Comparison of ENCODE assay signal across 1 cellular context in the genomic region with DNA sequence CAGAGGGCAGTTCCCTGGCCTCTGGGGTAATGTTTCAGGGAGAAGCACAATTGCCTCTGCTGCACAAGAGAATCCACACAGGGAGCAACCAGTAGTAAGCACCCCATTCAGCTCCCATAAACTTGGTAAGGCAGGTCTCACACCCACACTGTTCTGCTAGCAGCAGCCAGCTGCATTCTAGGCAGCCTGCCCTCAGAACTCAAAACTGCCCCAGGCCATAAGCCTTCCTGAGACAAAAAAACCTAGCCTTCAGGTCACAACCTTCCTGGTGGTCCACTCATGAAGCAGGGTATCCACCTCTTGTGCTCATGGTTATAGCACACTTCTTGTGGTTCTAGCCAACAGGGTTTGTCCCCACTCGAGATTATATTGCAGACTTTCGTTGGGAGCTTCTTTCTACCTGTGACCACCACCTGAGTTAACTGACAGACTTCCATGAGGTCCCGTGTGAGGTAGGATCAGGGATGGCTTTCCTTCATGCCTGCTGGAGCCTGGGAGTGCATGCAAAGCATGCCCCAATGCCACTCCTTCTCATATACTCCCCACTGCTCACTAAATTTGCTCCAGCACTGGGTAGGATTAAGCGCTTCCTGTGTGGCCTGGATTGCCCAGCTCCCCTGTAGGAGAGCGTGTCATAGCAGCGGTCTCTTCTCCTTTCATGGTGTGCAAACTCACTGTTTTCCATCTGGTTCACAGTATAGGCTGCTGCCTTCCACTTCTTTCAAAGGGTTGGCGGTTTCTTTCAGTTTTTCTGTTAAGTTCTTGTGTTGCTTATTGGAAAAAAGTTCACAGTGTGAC.
TF ChIP-seq lines count a peak whose summit lies in the region.

No MANE protein-coding gene starts in this region.

TF ChIP-seq in WTC11, 78 proteins besides CTCF, POLR2A, EP300 and RAD21 (continued from another document):
- TF ChIP-seq, protein P1, sequence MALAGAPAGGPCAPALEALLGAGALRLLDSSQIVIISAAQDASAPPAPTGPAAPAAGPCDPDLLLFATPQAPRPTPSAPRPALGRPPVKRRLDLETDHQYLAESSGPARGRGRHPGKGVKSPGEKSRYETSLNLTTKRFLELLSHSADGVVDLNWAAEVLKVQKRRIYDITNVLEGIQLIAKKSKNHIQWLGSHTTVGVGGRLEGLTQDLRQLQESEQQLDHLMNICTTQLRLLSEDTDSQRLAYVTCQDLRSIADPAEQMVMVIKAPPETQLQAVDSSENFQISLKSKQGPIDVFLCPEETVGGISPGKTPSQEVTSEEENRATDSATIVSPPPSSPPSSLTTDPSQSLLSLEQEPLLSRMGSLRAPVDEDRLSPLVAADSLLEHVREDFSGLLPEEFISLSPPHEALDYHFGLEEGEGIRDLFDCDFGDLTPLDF (CRISPR knock-in tag; IDR thresholded peaks at IDR 0.05), result no peak
- no peak for TF ChIP-seq SOX15 (CRISPR knock-in tag; IDR thresholded peaks at IDR 0.05)
- no peak for TF ChIP-seq ZNF423 (CRISPR knock-in tag; IDR thresholded peaks at IDR 0.05)
- TF ChIP-seq RORB (CRISPR knock-in tag; IDR thresholded peaks at IDR 0.05), result no peak
- TF ChIP-seq RELA (CRISPR knock-in tag; IDR thresholded peaks at IDR 0.05; ENCODE audit: borderline replicate concordance), result no peak
- no peak for TF ChIP-seq TP53 (CRISPR knock-in tag; IDR thresholded peaks at IDR 0.05)
- TF ChIP-seq CBFB (CRISPR knock-in tag; IDR thresholded peaks at IDR 0.05; ENCODE audit: low read depth), result no peak
- no peak for TF ChIP-seq FOXJ3 (CRISPR knock-in tag; IDR thresholded peaks at IDR 0.05; ENCODE audit: borderline replicate concordance)
- no peak for TF ChIP-seq IRF2 (CRISPR knock-in tag; IDR thresholded peaks at IDR 0.05; ENCODE audit: borderline replicate concordance, low read depth)
